22 cellular contexts compared by ENCODE assay signal in the genomic region with DNA sequence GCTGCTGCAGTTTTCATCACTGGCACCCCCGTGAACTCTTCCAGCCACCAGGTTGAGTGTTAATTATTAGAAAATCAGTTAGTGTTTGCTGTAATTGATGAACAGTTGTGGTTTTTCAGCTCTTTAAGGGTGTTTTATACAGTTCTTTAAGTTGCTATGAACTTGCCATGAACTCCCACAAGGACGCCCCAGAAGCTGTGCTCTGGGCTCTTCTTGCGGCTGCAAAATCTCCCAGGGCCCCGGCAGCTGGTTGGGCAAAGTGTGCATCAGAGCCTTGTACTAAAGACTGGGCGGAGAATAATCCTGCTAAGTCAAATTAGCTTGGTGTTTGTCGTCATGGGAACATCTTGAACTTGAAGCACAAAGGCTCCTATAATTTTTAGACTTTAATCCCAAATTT.
A peak's percentile ranks its signal among the peaks of the same experiment; 100 is the strongest.
DNase-seq lines count a peak whose midpoint lies in the region; ATAC-seq and TF ChIP-seq lines count a peak whose summit lies in the region.
"Had no signal": no experiment of that assay in that cellular context is flagged by ENCODE, and none has a peak within 500 bp of the region (broad histone marks: within the 10 kb centered on the region; RNA-seq: fewer than 3 reads in every experiment).

No MANE protein-coding gene starts in this region.

- H3K36me3 Mint-ChIP-seq in WTC11 = no peaks in the 10 kb centered on the region
- H3K36me3 Mint-ChIP-seq: CD8-positive, alpha-beta T cell had no signal

- no peaks in the 10 kb centered on the region for H3K9me3 Mint-ChIP-seq in WTC11
- H3K9me3 Mint-ChIP-seq: CD8-positive, alpha-beta T cell; HFFc6 had no signal

- H3K27me3 Mint-ChIP-seq in WTC11 (ENCODE audit: low read depth) = peaks cover 28% of the 10 kb centered on the region

- DNase-seq in DMS 273 (lab: John Stamatoyannopoulos, UW; ENCODE audit: unreplicated experiment) = peak; percentile 24
- DNase-seq in DMS 273 treated with DMSO at 0.1 percent for 48 hours (lab: John Stamatoyannopoulos, UW) = no peak
- DNase-seq in WERI-Rb-1 = peak; percentile 72
- DNase-seq in iris pigment epithelial cell (ENCODE audit: low read depth) = peak; percentile 7
- DNase-seq in WTC11 (ENCODE audit: low spot score) = no peak
- no peak for DNase-seq in amygdala (lab: John Stamatoyannopoulos, UW)
- DNase-seq in upper lobe of left lung = no peak
- DNase-seq: BE2C; CD8-positive, alpha-beta T cell; DND-41; GOT3; HFFc6; NCI-H1048; NCI-H2081 treated with DMSO at 0.1 percent for 48 hours; NCI-H345; NCI-H748 treated with DMSO at 0.1 percent for 48 hours; PC-3 had no signal

- ATAC-seq in WTC11 (no peak), esophagus mucosa (no peak), upper lobe of left lung (ENCODE audit: low FRiP score in 2 of 2) (no peak)
- ATAC-seq: CD8-positive, alpha-beta T cell; GM12878; PC-3 had no signal

- no peak overlapping the region for H3K4me3 Mint-ChIP-seq in WTC11
- H3K4me3 Mint-ChIP-seq: CD8-positive, alpha-beta T cell; HFFc6 had no signal

- H3K4me1 Mint-ChIP-seq in WTC11 = peaks cover 56% of the 10 kb centered on the region

- no peaks in the 10 kb centered on the region; the same call in 1 of the 2 replicates for H3K36me3 ChIP-seq in WERI-Rb-1
- no peaks in the 10 kb centered on the region for H3K36me3 ChIP-seq in upper lobe of left lung
- H3K36me3 ChIP-seq: BE2C had no signal

- H3K9me3 ChIP-seq in WERI-Rb-1 (ENCODE audit: severe bottlenecking) = no peaks in the 10 kb centered on the region
- no peaks in the 10 kb centered on the region for H3K9me3 ChIP-seq in upper lobe of left lung
- H3K9me3 ChIP-seq: BE2C had no signal

- TF ChIP-seq EP300 in upper lobe of left lung (IDR thresholded peaks at IDR 0.05) = no peak

- CTCF ChIA-PET in WTC11 (lab: Charles Lee) = interaction anchor here (1.2 to 1.7 kb wide), 3 partner anchors 17 to 318 kb away, joined by 3 read pairs; no protein-coding TSS in a partner anchor

- no peak overlapping the region for H3K27ac Mint-ChIP-seq in WTC11
- H3K27ac Mint-ChIP-seq: CD8-positive, alpha-beta T cell; HFFc6 had no signal

- TF ChIP-seq CTCF in WERI-Rb-1 (IDR thresholded peaks at IDR 0.05; ENCODE audit: low read depth, low read length) = no peak
- TF ChIP-seq CTCF in WTC11 (IDR thresholded peaks at IDR 0.05) = no peak
- TF ChIP-seq CTCF in upper lobe of left lung (IDR thresholded peaks at IDR 0.05) = no peak

- no peak for TF ChIP-seq POLR2A in upper lobe of left lung (IDR thresholded peaks at IDR 0.05)

- peak overlapping the region; percentile 51 for H3K27ac ChIP-seq in WERI-Rb-1
- H3K27ac ChIP-seq in upper lobe of left lung = no peak overlapping the region
- H3K27ac ChIP-seq: 22Rv1, KMS-11, RWPE1 had no signal

- no peak overlapping the region for H3K4me3 ChIP-seq in WERI-Rb-1 (ENCODE audit: low read depth, low read length)
- H3K4me3 ChIP-seq in upper lobe of left lung = no peak overlapping the region
- H3K4me3 ChIP-seq: GM12878 had no signal

- WGBS in upper lobe of left lung, 2 donors = 90% methylated on average over 6 of the region's 6 CpGs

- H3K4me1 ChIP-seq in upper lobe of left lung = no peaks in the 10 kb centered on the region

- POLR2A ChIA-PET in WTC11 (lab: Charles Lee) = no interaction called here

- H3K27me3 ChIP-seq in WERI-Rb-1 (ENCODE audit: insufficient read depth, low read depth, severe bottlenecking) (no peaks in the 10 kb centered on the region), upper lobe of left lung (no peaks in the 10 kb centered on the region)

TF ChIP-seq in WTC11, 78 proteins besides CTCF, POLR2A, EP300 and RAD21:
- TF ChIP-seq, protein P1, sequence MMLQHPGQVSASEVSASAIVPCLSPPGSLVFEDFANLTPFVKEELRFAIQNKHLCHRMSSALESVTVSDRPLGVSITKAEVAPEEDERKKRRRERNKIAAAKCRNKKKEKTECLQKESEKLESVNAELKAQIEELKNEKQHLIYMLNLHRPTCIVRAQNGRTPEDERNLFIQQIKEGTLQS (CRISPR knock-in tag; conservative IDR thresholded peaks at IDR 0.05) = no peak
- TF ChIP-seq SMAD4 (CRISPR knock-in tag; IDR thresholded peaks at IDR 0.05) (no peak), SOX15 (CRISPR knock-in tag; IDR thresholded peaks at IDR 0.05) (no peak), NFYB (CRISPR knock-in tag; conservative IDR thresholded peaks at IDR 0.05; ENCODE audit: low read depth) (no peak), GRHL2 (CRISPR knock-in tag; IDR thresholded peaks at IDR 0.05; ENCODE audit: insufficient replicate concordance, severe bottlenecking) (no peak), FOXP1 (CRISPR knock-in tag; IDR thresholded peaks at IDR 0.05; ENCODE audit: borderline replicate concordance) (no peak), ATF1 (CRISPR knock-in tag; IDR thresholded peaks at IDR 0.05) (no peak), ZNF396 (CRISPR knock-in tag; IDR thresholded peaks at IDR 0.05; ENCODE audit: borderline replicate concordance) (no peak), ZBTB21 (CRISPR knock-in tag; IDR thresholded peaks at IDR 0.05; ENCODE audit: borderline replicate concordance) (no peak)
- TF ChIP-seq, protein P2, sequence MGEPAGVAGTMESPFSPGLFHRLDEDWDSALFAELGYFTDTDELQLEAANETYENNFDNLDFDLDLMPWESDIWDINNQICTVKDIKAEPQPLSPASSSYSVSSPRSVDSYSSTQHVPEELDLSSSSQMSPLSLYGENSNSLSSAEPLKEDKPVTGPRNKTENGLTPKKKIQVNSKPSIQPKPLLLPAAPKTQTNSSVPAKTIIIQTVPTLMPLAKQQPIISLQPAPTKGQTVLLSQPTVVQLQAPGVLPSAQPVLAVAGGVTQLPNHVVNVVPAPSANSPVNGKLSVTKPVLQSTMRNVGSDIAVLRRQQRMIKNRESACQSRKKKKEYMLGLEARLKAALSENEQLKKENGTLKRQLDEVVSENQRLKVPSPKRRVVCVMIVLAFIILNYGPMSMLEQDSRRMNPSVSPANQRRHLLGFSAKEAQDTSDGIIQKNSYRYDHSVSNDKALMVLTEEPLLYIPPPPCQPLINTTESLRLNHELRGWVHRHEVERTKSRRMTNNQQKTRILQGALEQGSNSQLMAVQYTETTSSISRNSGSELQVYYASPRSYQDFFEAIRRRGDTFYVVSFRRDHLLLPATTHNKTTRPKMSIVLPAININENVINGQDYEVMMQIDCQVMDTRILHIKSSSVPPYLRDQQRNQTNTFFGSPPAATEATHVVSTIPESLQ (CRISPR knock-in tag; IDR thresholded peaks at IDR 0.05) = no peak
- TF ChIP-seq, protein P3, sequence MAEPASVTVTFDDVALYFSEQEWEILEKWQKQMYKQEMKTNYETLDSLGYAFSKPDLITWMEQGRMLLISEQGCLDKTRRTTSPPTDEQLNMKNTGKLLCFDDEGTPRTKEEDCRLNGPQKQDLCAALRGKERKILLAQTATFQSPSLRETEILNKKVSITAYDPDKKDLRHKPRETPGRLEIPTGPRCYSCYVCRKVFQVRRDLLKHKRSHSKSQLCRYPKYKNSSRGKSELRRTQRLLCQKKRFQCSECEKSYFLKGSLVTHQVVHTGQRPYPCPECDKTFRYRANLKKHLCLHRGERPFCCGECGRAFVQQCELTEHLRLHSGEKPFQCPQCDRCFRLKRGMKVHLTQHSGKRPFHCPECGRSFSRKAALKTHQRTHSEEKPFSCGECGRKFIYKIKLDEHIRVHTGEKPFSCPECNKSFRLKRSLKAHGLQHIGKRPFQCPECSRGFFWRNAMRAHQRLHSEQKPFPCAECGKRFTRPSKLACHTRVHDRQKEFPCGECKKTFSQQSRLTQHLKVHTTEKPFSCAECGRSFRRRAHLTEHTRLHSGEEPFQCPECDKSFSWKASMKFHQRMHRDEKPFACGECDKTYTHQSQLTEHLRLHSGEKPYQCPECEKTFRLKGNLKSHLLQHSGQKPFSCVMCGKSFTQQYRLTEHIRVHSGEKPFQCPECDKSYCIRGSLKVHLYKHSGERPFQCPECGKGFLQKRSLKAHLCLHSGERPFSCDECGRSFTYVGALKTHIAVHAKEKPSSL (CRISPR knock-in tag; conservative IDR thresholded peaks at IDR 0.05) = no peak
- TF ChIP-seq, protein P4, sequence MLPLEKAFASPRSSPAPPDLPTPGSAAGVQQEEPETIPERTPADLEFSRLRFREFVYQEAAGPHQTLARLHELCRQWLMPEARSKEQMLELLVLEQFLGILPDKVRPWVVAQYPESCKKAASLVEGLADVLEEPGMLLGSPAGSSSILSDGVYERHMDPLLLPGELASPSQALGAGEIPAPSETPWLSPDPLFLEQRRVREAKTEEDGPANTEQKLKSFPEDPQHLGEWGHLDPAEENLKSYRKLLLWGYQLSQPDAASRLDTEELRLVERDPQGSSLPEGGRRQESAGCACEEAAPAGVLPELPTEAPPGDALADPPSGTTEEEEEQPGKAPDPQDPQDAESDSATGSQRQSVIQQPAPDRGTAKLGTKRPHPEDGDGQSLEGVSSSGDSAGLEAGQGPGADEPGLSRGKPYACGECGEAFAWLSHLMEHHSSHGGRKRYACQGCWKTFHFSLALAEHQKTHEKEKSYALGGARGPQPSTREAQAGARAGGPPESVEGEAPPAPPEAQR (CRISPR knock-in tag; IDR thresholded peaks at IDR 0.05) = no peak
- TF ChIP-seq, protein P5, sequence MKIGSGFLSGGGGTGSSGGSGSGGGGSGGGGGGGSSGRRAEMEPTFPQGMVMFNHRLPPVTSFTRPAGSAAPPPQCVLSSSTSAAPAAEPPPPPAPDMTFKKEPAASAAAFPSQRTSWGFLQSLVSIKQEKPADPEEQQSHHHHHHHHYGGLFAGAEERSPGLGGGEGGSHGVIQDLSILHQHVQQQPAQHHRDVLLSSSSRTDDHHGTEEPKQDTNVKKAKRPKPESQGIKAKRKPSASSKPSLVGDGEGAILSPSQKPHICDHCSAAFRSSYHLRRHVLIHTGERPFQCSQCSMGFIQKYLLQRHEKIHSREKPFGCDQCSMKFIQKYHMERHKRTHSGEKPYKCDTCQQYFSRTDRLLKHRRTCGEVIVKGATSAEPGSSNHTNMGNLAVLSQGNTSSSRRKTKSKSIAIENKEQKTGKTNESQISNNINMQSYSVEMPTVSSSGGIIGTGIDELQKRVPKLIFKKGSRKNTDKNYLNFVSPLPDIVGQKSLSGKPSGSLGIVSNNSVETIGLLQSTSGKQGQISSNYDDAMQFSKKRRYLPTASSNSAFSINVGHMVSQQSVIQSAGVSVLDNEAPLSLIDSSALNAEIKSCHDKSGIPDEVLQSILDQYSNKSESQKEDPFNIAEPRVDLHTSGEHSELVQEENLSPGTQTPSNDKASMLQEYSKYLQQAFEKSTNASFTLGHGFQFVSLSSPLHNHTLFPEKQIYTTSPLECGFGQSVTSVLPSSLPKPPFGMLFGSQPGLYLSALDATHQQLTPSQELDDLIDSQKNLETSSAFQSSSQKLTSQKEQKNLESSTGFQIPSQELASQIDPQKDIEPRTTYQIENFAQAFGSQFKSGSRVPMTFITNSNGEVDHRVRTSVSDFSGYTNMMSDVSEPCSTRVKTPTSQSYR (CRISPR knock-in tag; IDR thresholded peaks at IDR 0.05) = no peak

Comparison
In these comparisons a context has a peak if more than half of its experiments do, and no peak if none do; other contexts are left out.
1. DNase-seq: peak in DMS 273 (single experiment), WERI-Rb-1 (single experiment) and iris pigment epithelial cell (single experiment); none in DMS 273 treated with DMSO at 0.1 percent for 48 hours (single experiment), WTC11 (single experiment), amygdala (0 of 56) and upper lobe of left lung (0 of 2).